Comparison of ENCODE assay signal across 20 cellular contexts in the genomic region with DNA sequence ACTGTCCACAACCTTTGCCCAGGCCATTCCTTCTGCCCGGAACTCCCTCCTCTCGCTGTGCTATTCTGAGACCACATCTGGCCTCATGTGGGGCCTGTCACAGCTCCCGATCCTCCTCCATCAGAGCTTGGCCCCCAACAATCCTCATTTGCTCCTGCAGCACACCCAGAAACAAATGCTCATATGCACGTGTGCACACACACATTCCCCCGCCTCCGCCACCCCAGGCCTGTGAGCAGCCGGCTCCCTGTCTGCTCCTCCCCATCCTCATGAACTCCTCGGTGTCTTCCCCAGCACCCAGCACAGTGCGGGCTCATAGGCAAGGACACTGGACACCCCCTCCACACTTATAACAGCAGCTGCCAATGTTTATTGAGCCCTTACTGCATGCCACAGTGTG. TPM values are rescaled to one million over a fixed set of nuclear protein-coding genes. Genes with fewer than 3 reads are reported as not detected.
"Had no signal": no experiment of that assay in that cellular context is flagged by ENCODE, and none has a peak within 500 bp of the region (broad histone marks: within the 10 kb centered on the region; RNA-seq: fewer than 3 reads in every experiment).

No MANE protein-coding gene starts in this region.

- H3K9me3 Mint-ChIP-seq: activated CD4-positive, alpha-beta memory T cell treated with anti-CD3 and anti-CD28 coated beads for 36 hours; activated naive CD8-positive, alpha-beta T cell treated with anti-CD3 and anti-CD28 coated beads, Interleukin-2, amount 10 ng/mL, durations not matched to agents 7 days and 5 days; activated T-cell treated with anti-CD3 and anti-CD28 coated beads, Interleukin-2, amount 50 U/mL, for 72 hours; memory B cell; natural killer cell treated with Interleukin-12 subunit alpha and Interleukin-12 subunit beta and Interleukin-15 and Interleukin-18, amount 100 ng/mL, for 72 hours had no signal

- H3K27me3 ChIP-seq: ovary, stomach, tibial artery, vagina had no signal

- H3K4me3 ChIP-seq: ovary, skin epidermis, stomach, tibial artery, vagina had no signal

- H3K4me3 Mint-ChIP-seq: activated CD4-positive, alpha-beta memory T cell treated with anti-CD3 and anti-CD28 coated beads for 36 hours; activated naive CD8-positive, alpha-beta T cell treated with anti-CD3 and anti-CD28 coated beads, Interleukin-2, amount 10 ng/mL, durations not matched to agents 7 days and 5 days; activated T-cell treated with anti-CD3 and anti-CD28 coated beads, Interleukin-2, amount 50 U/mL, for 72 hours; memory B cell; natural killer cell treated with Interleukin-12 subunit alpha and Interleukin-12 subunit beta and Interleukin-15 and Interleukin-18, amount 100 ng/mL, for 72 hours had no signal

- ATAC-seq: activated T-cell treated with anti-CD3 and anti-CD28 coated beads, Interleukin-2, amount 50 U/mL, for 72 hours; left colon; natural killer cell treated with Interleukin-12 subunit alpha and Interleukin-12 subunit beta and Interleukin-15 and Interleukin-18, amount 100 ng/mL, for 72 hours had no signal

- H3K4me1 Mint-ChIP-seq: activated naive CD8-positive, alpha-beta T cell treated with anti-CD3 and anti-CD28 coated beads, Interleukin-2, amount 10 ng/mL, durations not matched to agents 7 days and 5 days; memory B cell had no signal

- FAIRE-seq: bronchial epithelial cell had no signal

- H3K9me3 ChIP-seq: ovary, stomach, tibial artery, vagina had no signal

- H3K36me3 ChIP-seq: ovary, stomach, tibial artery, vagina had no signal

- H3K27me3 Mint-ChIP-seq: activated CD4-positive, alpha-beta memory T cell treated with anti-CD3 and anti-CD28 coated beads for 36 hours; activated naive CD8-positive, alpha-beta T cell treated with anti-CD3 and anti-CD28 coated beads, Interleukin-2, amount 10 ng/mL, durations not matched to agents 7 days and 5 days; natural killer cell treated with Interleukin-12 subunit alpha and Interleukin-12 subunit beta and Interleukin-15 and Interleukin-18, amount 100 ng/mL, for 72 hours had no signal

- DNase-seq: activated CD4-positive, alpha-beta memory T cell treated with anti-CD3 and anti-CD28 coated beads for 36 hours; activated CD4-positive, alpha-beta T cell treated with anti-CD3 and anti-CD28 coated beads for 1 hour; activated gamma-delta T cell treated with Interleukin-2 at 50 U/mL for 16 hours; activated naive CD8-positive, alpha-beta T cell treated with anti-CD3 and anti-CD28 coated beads, Interleukin-2, amount 10 ng/mL, durations not matched to agents 7 days and 5 days; activated T-cell treated with anti-CD3 and anti-CD28 coated beads, Interleukin-2, amount 50 U/mL, for 72 hours; aorta; cortex of kidney; erythroblast; left colon; ovary; stimulated activated CD4-positive, alpha-beta T cell treated with anti-CD3 and anti-CD28 coated beads, Interleukin-4, amount 100 ng/mL, for 4 hours; stomach; T1000; tibial artery had no signal

- H3K27ac ChIP-seq: ovary, stomach, tibial artery, vagina had no signal

- H3K27ac Mint-ChIP-seq: activated CD4-positive, alpha-beta memory T cell treated with anti-CD3 and anti-CD28 coated beads for 36 hours; activated naive CD8-positive, alpha-beta T cell treated with anti-CD3 and anti-CD28 coated beads, Interleukin-2, amount 10 ng/mL, durations not matched to agents 7 days and 5 days; activated T-cell treated with anti-CD3 and anti-CD28 coated beads, Interleukin-2, amount 50 U/mL, for 72 hours; memory B cell; natural killer cell treated with Interleukin-12 subunit alpha and Interleukin-12 subunit beta and Interleukin-15 and Interleukin-18, amount 100 ng/mL, for 72 hours had no signal

- H3K36me3 Mint-ChIP-seq: activated CD4-positive, alpha-beta memory T cell treated with anti-CD3 and anti-CD28 coated beads for 36 hours; activated naive CD8-positive, alpha-beta T cell treated with anti-CD3 and anti-CD28 coated beads, Interleukin-2, amount 10 ng/mL, durations not matched to agents 7 days and 5 days; natural killer cell treated with Interleukin-12 subunit alpha and Interleukin-12 subunit beta and Interleukin-15 and Interleukin-18, amount 100 ng/mL, for 72 hours had no signal

RNA-seq across cellular contexts. Expression of a gene that starts 43.1 kb away (rescaled TPM):
- total RNA-seq: activated CD4-positive, alpha-beta memory T cell treated with anti-CD3 and anti-CD28 coated beads for 36 hours; activated naive CD8-positive, alpha-beta T cell treated with anti-CD3 and anti-CD28 coated beads, Interleukin-2, amount 10 ng/mL, durations not matched to agents 7 days and 5 days; activated T-cell treated with anti-CD3 and anti-CD28 coated beads, Interleukin-2, amount 50 U/mL, for 72 hours; bronchial epithelial cell; natural killer cell treated with Interleukin-12 subunit alpha and Interleukin-12 subunit beta and Interleukin-15 and Interleukin-18, amount 100 ng/mL, for 72 hours; renal cortical epithelial cell had no signal

RNA-seq across cellular contexts. Expression of a gene that starts 56.5 kb away (rescaled TPM):
- total RNA-seq: activated naive CD8-positive, alpha-beta T cell treated with anti-CD3 and anti-CD28 coated beads, Interleukin-2, amount 10 ng/mL, durations not matched to agents 7 days and 5 days; activated T-cell treated with anti-CD3 and anti-CD28 coated beads, Interleukin-2, amount 50 U/mL, for 72 hours; left colon; renal cortical epithelial cell; stomach had no signal
